Comparison of ENCODE assay signal across 1 cellular context in the genomic region with DNA sequence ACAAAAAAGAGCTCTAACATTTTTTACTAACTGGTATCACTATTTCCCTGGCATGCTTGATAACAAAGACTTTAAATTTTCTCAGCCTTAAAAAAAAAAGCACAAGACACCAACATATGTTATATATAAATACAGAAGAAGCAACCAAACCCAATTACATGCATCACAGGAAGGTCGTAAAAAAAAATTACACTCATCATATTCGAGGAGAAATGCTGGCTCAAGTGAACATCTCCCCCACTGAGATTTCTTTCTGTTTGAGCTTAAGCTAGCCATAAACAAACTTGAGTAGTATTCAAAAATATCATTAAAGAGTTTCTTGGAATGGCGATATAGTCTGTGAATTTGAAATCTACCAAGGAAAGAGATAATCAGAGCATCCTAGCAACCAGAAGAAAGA.
TF ChIP-seq lines count a peak whose summit lies in the region.

No MANE protein-coding gene starts in this region.

TF ChIP-seq in HCT116, 20 proteins besides CTCF, POLR2A, EP300 and RAD21 (continued from another document):
- TF ChIP-seq, protein P1, sequence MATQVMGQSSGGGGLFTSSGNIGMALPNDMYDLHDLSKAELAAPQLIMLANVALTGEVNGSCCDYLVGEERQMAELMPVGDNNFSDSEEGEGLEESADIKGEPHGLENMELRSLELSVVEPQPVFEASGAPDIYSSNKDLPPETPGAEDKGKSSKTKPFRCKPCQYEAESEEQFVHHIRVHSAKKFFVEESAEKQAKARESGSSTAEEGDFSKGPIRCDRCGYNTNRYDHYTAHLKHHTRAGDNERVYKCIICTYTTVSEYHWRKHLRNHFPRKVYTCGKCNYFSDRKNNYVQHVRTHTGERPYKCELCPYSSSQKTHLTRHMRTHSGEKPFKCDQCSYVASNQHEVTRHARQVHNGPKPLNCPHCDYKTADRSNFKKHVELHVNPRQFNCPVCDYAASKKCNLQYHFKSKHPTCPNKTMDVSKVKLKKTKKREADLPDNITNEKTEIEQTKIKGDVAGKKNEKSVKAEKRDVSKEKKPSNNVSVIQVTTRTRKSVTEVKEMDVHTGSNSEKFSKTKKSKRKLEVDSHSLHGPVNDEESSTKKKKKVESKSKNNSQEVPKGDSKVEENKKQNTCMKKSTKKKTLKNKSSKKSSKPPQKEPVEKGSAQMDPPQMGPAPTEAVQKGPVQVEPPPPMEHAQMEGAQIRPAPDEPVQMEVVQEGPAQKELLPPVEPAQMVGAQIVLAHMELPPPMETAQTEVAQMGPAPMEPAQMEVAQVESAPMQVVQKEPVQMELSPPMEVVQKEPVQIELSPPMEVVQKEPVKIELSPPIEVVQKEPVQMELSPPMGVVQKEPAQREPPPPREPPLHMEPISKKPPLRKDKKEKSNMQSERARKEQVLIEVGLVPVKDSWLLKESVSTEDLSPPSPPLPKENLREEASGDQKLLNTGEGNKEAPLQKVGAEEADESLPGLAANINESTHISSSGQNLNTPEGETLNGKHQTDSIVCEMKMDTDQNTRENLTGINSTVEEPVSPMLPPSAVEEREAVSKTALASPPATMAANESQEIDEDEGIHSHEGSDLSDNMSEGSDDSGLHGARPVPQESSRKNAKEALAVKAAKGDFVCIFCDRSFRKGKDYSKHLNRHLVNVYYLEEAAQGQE (IDR thresholded peaks at IDR 0.05; ENCODE audit: low read depth), result no peak
- TF ChIP-seq EGR1 (IDR thresholded peaks at IDR 0.05; ENCODE audit: low read depth) (no peak), ZFX (IDR thresholded peaks at IDR 0.05) (no peak), TCF7L2 (IDR thresholded peaks at IDR 0.05; ENCODE audit: borderline replicate concordance, extremely low read depth, insufficient read depth, insufficient read length) (no peak), FOSL1 (IDR thresholded peaks at IDR 0.05; ENCODE audit: low read depth) (no peak), CEBPB (IDR thresholded peaks at IDR 0.05; ENCODE audit: low read depth) (no peak)
- TF ChIP-seq, protein P2, sequence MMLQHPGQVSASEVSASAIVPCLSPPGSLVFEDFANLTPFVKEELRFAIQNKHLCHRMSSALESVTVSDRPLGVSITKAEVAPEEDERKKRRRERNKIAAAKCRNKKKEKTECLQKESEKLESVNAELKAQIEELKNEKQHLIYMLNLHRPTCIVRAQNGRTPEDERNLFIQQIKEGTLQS (IDR thresholded peaks at IDR 0.05), result no peak
- TF ChIP-seq, protein P3, sequence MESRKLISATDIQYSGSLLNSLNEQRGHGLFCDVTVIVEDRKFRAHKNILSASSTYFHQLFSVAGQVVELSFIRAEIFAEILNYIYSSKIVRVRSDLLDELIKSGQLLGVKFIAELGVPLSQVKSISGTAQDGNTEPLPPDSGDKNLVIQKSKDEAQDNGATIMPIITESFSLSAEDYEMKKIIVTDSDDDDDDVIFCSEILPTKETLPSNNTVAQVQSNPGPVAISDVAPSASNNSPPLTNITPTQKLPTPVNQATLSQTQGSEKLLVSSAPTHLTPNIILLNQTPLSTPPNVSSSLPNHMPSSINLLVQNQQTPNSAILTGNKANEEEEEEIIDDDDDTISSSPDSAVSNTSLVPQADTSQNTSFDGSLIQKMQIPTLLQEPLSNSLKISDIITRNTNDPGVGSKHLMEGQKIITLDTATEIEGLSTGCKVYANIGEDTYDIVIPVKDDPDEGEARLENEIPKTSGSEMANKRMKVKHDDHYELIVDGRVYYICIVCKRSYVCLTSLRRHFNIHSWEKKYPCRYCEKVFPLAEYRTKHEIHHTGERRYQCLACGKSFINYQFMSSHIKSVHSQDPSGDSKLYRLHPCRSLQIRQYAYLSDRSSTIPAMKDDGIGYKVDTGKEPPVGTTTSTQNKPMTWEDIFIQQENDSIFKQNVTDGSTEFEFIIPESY (IDR thresholded peaks at IDR 0.05; ENCODE audit: extremely low read depth, insufficient replicate concordance, low read length), result no peak
